In genomic region chr2:46719499-46719898, GRCh38 we compare ENCODE assay signal across 16 cellular contexts. TPM values are rescaled to one million over a fixed set of nuclear protein-coding genes. Genes with fewer than 3 reads are reported as not detected.
DNase-seq lines count a peak whose midpoint lies in the region; ATAC-seq and TF ChIP-seq lines count a peak whose summit lies in the region.
"Had no signal": no experiment of that assay in that cellular context is flagged by ENCODE, and none has a peak within 500 bp of the region (broad histone marks: within the 10 kb centered on the region; RNA-seq: fewer than 3 reads in every experiment).

No MANE protein-coding gene starts in this region.

- H3K27ac ChIP-seq in SK-N-MC (0 out of 2 replicates have a peak overlapping the region, but pooled peaks have one; percentile 93), smooth muscle cell (ENCODE audit: low read depth) (peak overlapping the region; percentile 64)
- H3K27ac ChIP-seq: PC-9, tibial nerve had no signal

- no peak for TF ChIP-seq CTCF in foreskin fibroblast (IDR thresholded peaks at IDR 0.05; ENCODE audit: low read depth, low read length)
- no peak for TF ChIP-seq CTCF in smooth muscle cell (IDR thresholded peaks at IDR 0.05; ENCODE audit: borderline replicate concordance, insufficient read depth, poor library complexity, severe bottlenecking)
- no peak for TF ChIP-seq CTCF in lower leg skin (IDR thresholded peaks at IDR 0.05)

- no peak overlapping the region for H3K4me3 ChIP-seq in SK-N-MC
- no peak overlapping the region for H3K4me3 ChIP-seq in foreskin fibroblast (ENCODE audit: low read depth in 1 of 2, low read length in 2 of 2)
- H3K4me3 ChIP-seq in smooth muscle cell: no peak overlapping the region
- no peak overlapping the region for H3K4me3 ChIP-seq in lower leg skin (ENCODE audit: low read depth, poor library complexity, severe bottlenecking)
- H3K4me3 ChIP-seq: PC-9, tibial nerve had no signal

- no peak overlapping the region for H2AFZ ChIP-seq in smooth muscle cell (ENCODE audit: low read depth)
- H2AFZ ChIP-seq: PC-9 had no signal

- peak overlapping the region; percentile 61 for H3K4me2 ChIP-seq in smooth muscle cell
- H3K4me2 ChIP-seq: PC-9 had no signal

- no peaks in the 10 kb centered on the region for H3F3A ChIP-seq in smooth muscle cell (ENCODE audit: low read depth)

- H3K9me3 ChIP-seq in SK-N-MC (ENCODE audit: low read depth, low read length) (no peaks in the 10 kb centered on the region), smooth muscle cell (replicated peaks; ENCODE audit: low read depth) (no peaks in the 10 kb centered on the region)

- peaks cover 75% of the 10 kb centered on the region for H3K4me1 Mint-ChIP-seq in activated naive CD8-positive, alpha-beta T cell (ENCODE audit: low read depth)
- peaks cover 62% of the 10 kb centered on the region for H3K4me1 Mint-ChIP-seq in activated naive CD8-positive, alpha-beta T cell treated with anti-CD3 and anti-CD28 coated beads for 36 hours

- H3K79me2 ChIP-seq in smooth muscle cell (ENCODE audit: low read depth): peaks cover 100% of the 10 kb centered on the region

- H3K4me3 Mint-ChIP-seq in activated naive CD8-positive, alpha-beta T cell: no peak overlapping the region
- H3K4me3 Mint-ChIP-seq in activated naive CD8-positive, alpha-beta T cell treated with anti-CD3 and anti-CD28 coated beads for 36 hours: no peak overlapping the region
- H3K4me3 Mint-ChIP-seq: activated CD4-positive, alpha-beta memory T cell treated with anti-CD3 and anti-CD28 coated beads, Interleukin-2, amount 10 ng/mL, durations not matched to agents 7 days and 5 days; activated naive CD4-positive, alpha-beta T cell treated with anti-CD3 and anti-CD28 coated beads, Interleukin-2, amount 50 U/mL, for 24 hours; T-helper 2 cell treated with Interferon-gamma antibody and Interleukin-4, amounts not matched to agents 5 μg/mL and 100 μg/mL, for 36 hours had no signal

- WGBS in smooth muscle cell (ENCODE audit: low lambda C conversion rate): 63% methylated on average over 5 of the region's 5 CpGs
- WGBS in lower leg skin, 2 donors: 68 to 72% methylated on average over 5 of the region's 5 CpGs

- H3K27me3 ChIP-seq in smooth muscle cell (ENCODE audit: low read depth): no peaks in the 10 kb centered on the region
- H3K27me3 ChIP-seq: tibial nerve had no signal

- ATAC-seq in HG02885 (IDR thresholded peaks at IDR 0.05; ENCODE audit: poor library complexity, unreplicated experiment) (no peak), GM18502 (IDR thresholded peaks at IDR 0.05; ENCODE audit: poor library complexity, unreplicated experiment) (no peak)

- peaks cover 16% of the 10 kb centered on the region for H3K36me3 Mint-ChIP-seq in activated naive CD8-positive, alpha-beta T cell
- peaks cover 27% of the 10 kb centered on the region for H3K36me3 Mint-ChIP-seq in activated naive CD8-positive, alpha-beta T cell treated with anti-CD3 and anti-CD28 coated beads for 36 hours

- no peaks in the 10 kb centered on the region for H3K36me3 ChIP-seq in SK-N-MC (ENCODE audit: insufficient read depth, low read length)
- H3K36me3 ChIP-seq in smooth muscle cell (ENCODE audit: low read depth): no peaks in the 10 kb centered on the region
- H3K36me3 ChIP-seq: tibial nerve had no signal

- DNase-seq in activated naive CD8-positive, alpha-beta T cell treated with anti-CD3 and anti-CD28 coated beads for 36 hours: no peak
- no peak for DNase-seq in SK-N-MC (ENCODE audit: low read depth, low spot score)
- DNase-seq in foreskin fibroblast: peak; percentile 42 to 65
- no peak for DNase-seq in smooth muscle cell (lab: John Stamatoyannopoulos, UW; ENCODE audit: unreplicated experiment)
- no peak for DNase-seq in lower leg skin (ENCODE audit: low spot score in 2 of 2)
- DNase-seq: activated CD4-positive, alpha-beta memory T cell treated with anti-CD3 and anti-CD28 coated beads, Interleukin-2, amount 10 ng/mL, durations not matched to agents 7 days and 5 days; cortex of kidney; foreskin melanocyte; stimulated activated CD4-positive, alpha-beta T cell treated with anti-CD3 and anti-CD28 coated beads, Interleukin-12 subunit alpha, Interleukin-12 subunit beta, amount 100 ng/mL, for 4 hours had no signal

- peaks cover 45% of the 10 kb centered on the region for H3K4me1 ChIP-seq in smooth muscle cell (ENCODE audit: low read depth)

- intact Hi-C loops in lower leg skin (cut with DNase I; ENCODE audit: low total_unique reads): no loop called here

- no peaks in the 10 kb centered on the region for H3K27me3 Mint-ChIP-seq in activated naive CD8-positive, alpha-beta T cell
- no peaks in the 10 kb centered on the region for H3K27me3 Mint-ChIP-seq in activated naive CD8-positive, alpha-beta T cell treated with anti-CD3 and anti-CD28 coated beads for 36 hours
- H3K27me3 Mint-ChIP-seq: activated CD4-positive, alpha-beta memory T cell treated with anti-CD3 and anti-CD28 coated beads, Interleukin-2, amount 10 ng/mL, durations not matched to agents 7 days and 5 days; activated naive CD4-positive, alpha-beta T cell treated with anti-CD3 and anti-CD28 coated beads, Interleukin-2, amount 50 U/mL, for 24 hours had no signal

- H3K9me3 Mint-ChIP-seq in activated naive CD8-positive, alpha-beta T cell (ENCODE audit: low read depth): peaks cover 9% of the 10 kb centered on the region
- peaks cover 21% of the 10 kb centered on the region for H3K9me3 Mint-ChIP-seq in activated naive CD8-positive, alpha-beta T cell treated with anti-CD3 and anti-CD28 coated beads for 36 hours
- H3K9me3 Mint-ChIP-seq: activated naive CD4-positive, alpha-beta T cell treated with anti-CD3 and anti-CD28 coated beads, Interleukin-2, amount 50 U/mL, for 24 hours had no signal

- peak overlapping the region; percentile 16 for H3K27ac Mint-ChIP-seq in activated naive CD8-positive, alpha-beta T cell
- no peak overlapping the region for H3K27ac Mint-ChIP-seq in activated naive CD8-positive, alpha-beta T cell treated with anti-CD3 and anti-CD28 coated beads for 36 hours
- H3K27ac Mint-ChIP-seq: activated CD4-positive, alpha-beta memory T cell treated with anti-CD3 and anti-CD28 coated beads, Interleukin-2, amount 10 ng/mL, durations not matched to agents 7 days and 5 days; T-helper 2 cell treated with Interferon-gamma antibody and Interleukin-4, amounts not matched to agents 5 μg/mL and 100 μg/mL, for 36 hours had no signal

- H3K9ac ChIP-seq in SK-N-MC (ENCODE audit: insufficient read length): no peak overlapping the region
- H3K9ac ChIP-seq in smooth muscle cell (ENCODE audit: low read depth): no peak overlapping the region

- H4K20me1 ChIP-seq in smooth muscle cell (ENCODE audit: low read depth): peaks cover 96% of the 10 kb centered on the region

- TF ChIP-seq POLR2A in lower leg skin (IDR thresholded peaks at IDR 0.05): no peak

RNA-seq across cellular contexts. Expression of gene SOCS5, which starts 20.4 kb away (rescaled TPM):
- 1 to 10 TPM; 5.6 to 5.7 TPM for total RNA-seq in activated naive CD8-positive, alpha-beta T cell treated with anti-CD3 and anti-CD28 coated beads for 36 hours
- total RNA-seq in smooth muscle cell (31.1 and 42.8 TPM in 2 replicates), lower leg skin (10 to 100 TPM; 12.9 to 22.6 (median 15.2) TPM)
- 6.2 and 8.9 TPM in 2 replicates for polyA plus RNA-seq in smooth muscle cell

Comparison
In these comparisons a context has a peak if more than half of its experiments do, and no peak if none do; other contexts are left out.
1. DNase-seq: peak in foreskin fibroblast (2 of 2); none in activated naive CD8-positive, alpha-beta T cell treated with anti-CD3 and anti-CD28 coated beads for 36 hours (single experiment), SK-N-MC (single experiment), smooth muscle cell (single experiment) and lower leg skin (0 of 2).